ENCODE assay signal across 8 cellular contexts in genomic region chr4:126604273-126604867, GRCh38.
DNase-seq lines count a peak whose midpoint lies in the region; ATAC-seq, FAIRE-seq and TF ChIP-seq lines count a peak whose summit lies in the region.

No MANE protein-coding gene starts in this region.

- H4K20me1 ChIP-seq in keratinocyte (ENCODE audit: control insufficient read depth, extremely low read depth, insufficient read depth, low read length) = no peaks in the 10 kb centered on the region

- H3K9me3 ChIP-seq in keratinocyte (ENCODE audit: control insufficient read depth, low read depth, low read length) = no peaks in the 10 kb centered on the region

- H3K27ac Mint-ChIP-seq in activated naive CD4-positive, alpha-beta T cell treated with anti-CD3 and anti-CD28 coated beads, Interleukin-2, amount 50 U/mL, for 72 hours = no peak overlapping the region

- DNase-seq in Right ventricle myocardium superior (no peak), cardiac septum (ENCODE audit: low spot score) (no peak), LoVo (ENCODE audit: low spot score) (peak; percentile 12), amniotic stem cell (lab: John Stamatoyannopoulos, UW) (peak; percentile 21), keratinocyte (ENCODE audit: low read depth, low spot score) (no peak)
- no peak for DNase-seq in activated naive CD4-positive, alpha-beta T cell treated with anti-CD3 and anti-CD28 coated beads, Interleukin-2, amount 50 U/mL, for 72 hours (ENCODE audit: low spot score in 2 of 2)

- H3K9me1 ChIP-seq in keratinocyte (ENCODE audit: control insufficient read depth, extremely low read depth, insufficient read depth, low read length) = no peaks in the 10 kb centered on the region

- H3K36me3 ChIP-seq in keratinocyte (ENCODE audit: control insufficient read depth in 2 of 2, extremely low read depth in 1 of 2, insufficient read depth in 2 of 2, low read length in 2 of 2) = no peaks in the 10 kb centered on the region

- no peak overlapping the region for H3K4me3 ChIP-seq in keratinocyte (ENCODE audit: control insufficient read depth in 2 of 3, extremely low read depth in 1 of 3, insufficient read depth in 2 of 3, low read depth in 1 of 3, low read length in 3 of 3)

- dilution Hi-C loops in keratinocyte (cut with MboI; ENCODE audit: extremely low pct_ligation_motif_present, low sequenced_read_pairs) = no loop called here

- intact Hi-C loops in Right ventricle myocardium superior (cut with DNase I) (no loop called here), cardiac septum (cut with DNase I) (loop anchor here (10.0 kb wide), 1 partner anchor 1290 kb away; the partner anchor contains the start of gene FAT4)

- peaks cover 0 to 7% of the 10 kb centered on the region in 2 donors for H3K9me3 Mint-ChIP-seq in activated naive CD4-positive, alpha-beta T cell treated with anti-CD3 and anti-CD28 coated beads, Interleukin-2, amount 50 U/mL, for 72 hours

- H2AFZ ChIP-seq in keratinocyte (ENCODE audit: control insufficient read depth, low read length) = no peak overlapping the region

- no peak overlapping the region for H3K9ac ChIP-seq in keratinocyte (ENCODE audit: control insufficient read depth, extremely low read depth, insufficient read depth, low read length)

- TF ChIP-seq CTCF in keratinocyte (optimal IDR thresholded peaks at IDR 0.05 in 1 of 3, IDR thresholded peaks at IDR 0.05 in 1 of 3, conservative IDR thresholded peaks at IDR 0.05 in 1 of 3; ENCODE audit: extremely low read depth in 1 of 3, insufficient read depth in 2 of 3, low read length in 3 of 3) = peak; percentile 53 to 74 (median 58)

- H3K79me2 ChIP-seq in keratinocyte (ENCODE audit: control insufficient read depth, insufficient read depth, low read length) = no peaks in the 10 kb centered on the region

- ATAC-seq in Right ventricle myocardium superior (ENCODE audit: poor library complexity) (peak; percentile 61), HG02840 (IDR thresholded peaks at IDR 0.05; ENCODE audit: low FRiP score, unreplicated experiment) (no peak), GM18517 (IDR thresholded peaks at IDR 0.05; ENCODE audit: unreplicated experiment) (no peak)
- no peak for ATAC-seq in activated naive CD4-positive, alpha-beta T cell treated with anti-CD3 and anti-CD28 coated beads, Interleukin-2, amount 50 U/mL, for 72 hours

- no peaks in the 10 kb centered on the region for H3K4me1 ChIP-seq in keratinocyte (ENCODE audit: control insufficient read depth, extremely low read depth, insufficient read depth, low read length)

- no peaks in the 10 kb centered on the region for H3K27me3 ChIP-seq in keratinocyte (ENCODE audit: control insufficient read depth, extremely low read depth, insufficient read depth, low read length)

- H3K27ac ChIP-seq in keratinocyte (ENCODE audit: control insufficient read depth, insufficient read depth, low read length) = no peak overlapping the region

- no peaks in the 10 kb centered on the region for H3K36me3 Mint-ChIP-seq in activated naive CD4-positive, alpha-beta T cell treated with anti-CD3 and anti-CD28 coated beads, Interleukin-2, amount 50 U/mL, for 72 hours

- H3K4me2 ChIP-seq in keratinocyte (ENCODE audit: control insufficient read depth, extremely low read depth, insufficient read depth, low read depth, low read length) = no peak overlapping the region

- no peak for FAIRE-seq in keratinocyte (lab: Jason Lieb, UNC)

Comparison
In these comparisons a context has a peak if more than half of its experiments do, and no peak if none do; other contexts are left out.
1. DNase-seq: peak in LoVo (single experiment) and amniotic stem cell (single experiment); none in Right ventricle myocardium superior (single experiment), cardiac septum (single experiment), keratinocyte (single experiment) and activated naive CD4-positive, alpha-beta T cell treated with anti-CD3 and anti-CD28 coated beads, Interleukin-2, amount 50 U/mL, for 72 hours (0 of 2).